1 cellular context compared by ENCODE assay signal in the genomic region with DNA sequence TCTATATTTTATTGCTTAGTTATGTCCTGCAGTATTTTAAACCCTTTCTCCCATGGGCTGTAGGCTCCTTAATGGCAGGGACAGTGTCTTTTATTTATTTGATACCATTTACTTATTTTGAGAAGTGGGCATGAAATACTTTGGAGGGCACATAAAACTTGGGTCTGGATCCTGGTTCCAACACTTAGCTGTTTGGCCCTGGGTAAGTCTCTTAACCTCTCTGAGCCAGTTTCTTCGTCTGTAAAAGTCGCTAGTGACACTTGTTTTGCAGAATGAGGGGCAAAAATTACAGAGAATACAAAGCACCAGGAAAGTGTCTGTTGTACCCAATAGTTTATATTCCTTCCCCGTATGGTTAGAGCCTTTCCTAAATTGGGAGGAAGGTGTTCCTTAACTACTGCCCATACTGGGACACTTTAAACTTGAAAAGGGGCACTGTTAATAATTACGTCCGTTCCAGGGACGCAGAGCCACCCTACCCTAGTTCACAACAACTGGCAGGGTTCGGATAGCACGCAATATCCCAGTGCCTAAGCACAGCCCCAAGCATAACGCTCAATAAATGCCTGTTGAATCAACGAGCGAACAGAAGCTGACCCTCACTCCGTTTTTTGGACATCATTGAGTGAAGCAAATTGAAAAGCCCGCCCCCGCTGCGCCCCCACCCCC.
TF ChIP-seq lines count a peak whose summit lies in the region.

No MANE protein-coding gene starts in this region.

TF ChIP-seq in H1, 55 proteins besides CTCF, POLR2A, EP300 and RAD21:
- TF ChIP-seq JUN (IDR thresholded peaks at IDR 0.05; ENCODE audit: low read depth, low read length) (no peak), GABPA (IDR thresholded peaks at IDR 0.05; ENCODE audit: borderline replicate concordance, insufficient read depth, low read length) (no peak), TEAD4 (IDR thresholded peaks at IDR 0.05; ENCODE audit: low read depth, low read length) (no peak), EGR1 (IDR thresholded peaks at IDR 0.05; ENCODE audit: borderline replicate concordance, low read depth, low read length) (no peak), KDM1A (IDR thresholded peaks at IDR 0.05; ENCODE audit: borderline replicate concordance, low read length) (peak; percentile 90), ASH2L (IDR thresholded peaks at IDR 0.05; ENCODE audit: low read length) (peak; percentile 32)
- TF ChIP-seq, protein P1, sequence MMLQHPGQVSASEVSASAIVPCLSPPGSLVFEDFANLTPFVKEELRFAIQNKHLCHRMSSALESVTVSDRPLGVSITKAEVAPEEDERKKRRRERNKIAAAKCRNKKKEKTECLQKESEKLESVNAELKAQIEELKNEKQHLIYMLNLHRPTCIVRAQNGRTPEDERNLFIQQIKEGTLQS (IDR thresholded peaks at IDR 0.05; ENCODE audit: insufficient read depth, low read depth, low read length), result no peak
TF ChIP-seq in H1: peak in this region for 2.
